Comparison of ENCODE assay signal across 10 cellular contexts in genomic region chr17:75338335-75338734, GRCh38. TPM values are rescaled to one million over a fixed set of nuclear protein-coding genes. Genes with fewer than 3 reads are reported as not detected.
DNase-seq lines count a peak whose midpoint lies in the region; ATAC-seq and TF ChIP-seq lines count a peak whose summit lies in the region.
"Had no signal": no experiment of that assay in that cellular context is flagged by ENCODE, and none has a peak within 500 bp of the region (broad histone marks: within the 10 kb centered on the region; RNA-seq: fewer than 3 reads in every experiment).

No MANE protein-coding gene starts in this region.

- POLR2A ChIA-PET in CD8-positive, alpha-beta memory T cell (lab: Charles Lee), result interaction anchor here (0.9 to 1.1 kb wide), 2 partner anchors 55 to 56 kb away, joined by 3 to 4 read pairs; no protein-coding TSS in a partner anchor
- POLR2A ChIA-PET in IMR-90 (lab: Charles Lee; ENCODE audit: unreplicated experiment), result interaction anchor here (0.6 kb wide), 1 partner anchor 15 kb away, joined by 17 read pairs; no protein-coding TSS in a partner anchor

- H4K91ac ChIP-seq in IMR-90 (ENCODE audit: insufficient read depth, low read depth, low read length), result no peak overlapping the region

- H4K20me1 ChIP-seq in IMR-90 (ENCODE audit: insufficient read depth, low read length), result peaks cover 66% of the 10 kb centered on the region
- H4K20me1 ChIP-seq in osteoblast (ENCODE audit: insufficient read depth, low read length), result peaks cover 53% of the 10 kb centered on the region

- no peak overlapping the region for H4K5ac ChIP-seq in IMR-90 (ENCODE audit: low read depth, low read length)

- peaks cover 65 to 84% (median 82%) of the 10 kb centered on the region in 3 donors for H3K4me1 Mint-ChIP-seq in CD8-positive, alpha-beta memory T cell
- peaks cover 74% of the 10 kb centered on the region for H3K4me1 Mint-ChIP-seq in activated T-helper 1 cell treated with anti-CD3 and anti-CD28 coated beads, Interleukin-12 subunit alpha, Interleukin-12 subunit beta, Interleukin-2, Interleukin-4 antibody, amounts not matched to agents 30 ng/mL and 10 ng/mL and 1 ng/mL, durations not matched to agents 14 hours and 24 hours and 36 hours (ENCODE audit: low read depth)

- H3K4me3 Mint-ChIP-seq in CD8-positive, alpha-beta memory T cell, result peak overlapping the region; percentile 40 to 78 (median 62)
- H3K4me3 Mint-ChIP-seq in activated T-helper 1 cell treated with anti-CD3 and anti-CD28 coated beads, Interleukin-12 subunit alpha, Interleukin-12 subunit beta, Interleukin-2, Interleukin-4 antibody, amounts not matched to agents 30 ng/mL and 10 ng/mL and 1 ng/mL, durations not matched to agents 14 hours and 24 hours and 36 hours, result peak overlapping the region; percentile 63

- H3K4me2 ChIP-seq in IMR-90 (ENCODE audit: low read depth, low read length) (peak overlapping the region; percentile 34; the same call in 1 of the 2 replicates), osteoblast (ENCODE audit: insufficient read depth, low read length) (peak overlapping the region; percentile 88)

- WGBS in IMR-90 (ENCODE audit: extremely low coverage in 2 of 2, insufficient read length in 1 of 2), 2 experiments, result no CpG with 5 or more reads among the region's 6 CpGs
- WGBS in esophagus muscularis mucosa, result 53% methylated on average over 6 of the region's 6 CpGs

- no peak overlapping the region for H3K18ac ChIP-seq in IMR-90 (ENCODE audit: low read depth, low read length)

- H2AFZ ChIP-seq in IMR-90 (replicated peaks; ENCODE audit: low read length, poor library complexity) (no peak overlapping the region), osteoblast (ENCODE audit: low read length) (no peak overlapping the region)

- no peaks in the 10 kb centered on the region for H3K36me3 ChIP-seq in CD8-positive, alpha-beta memory T cell (ENCODE audit: insufficient read depth, low read length)
- H3K36me3 ChIP-seq in IMR-90 (ENCODE audit: control insufficient read depth, insufficient read depth, low read length), result peaks cover 1% of the 10 kb centered on the region; the same call in 1 of the 2 replicates
- H3K36me3 ChIP-seq in osteoblast (ENCODE audit: insufficient read depth, low read length), result no peaks in the 10 kb centered on the region
- no peaks in the 10 kb centered on the region for H3K36me3 ChIP-seq in esophagus muscularis mucosa

- dilution Hi-C loops in IMR-90 (cut with HindIII; ENCODE audit: low sequenced_read_pairs, unreplicated experiment), result no loop called here

- H3K9ac ChIP-seq in IMR-90 (ENCODE audit: low read depth, low read length), result no peak overlapping the region

- no peak for TF ChIP-seq RAD21 in IMR-90 (IDR thresholded peaks at IDR 0.05; ENCODE audit: low read length)

- no peak overlapping the region for H3K56ac ChIP-seq in IMR-90 (ENCODE audit: extremely low read depth, insufficient read depth, low read length)

- intact Hi-C loops in IMR-90 (cut with micrococcal nuclease), result no loop called here
- intact Hi-C loops in activated T-helper 1 cell treated with anti-CD3 and anti-CD28 coated beads, Interleukin-12 subunit alpha, Interleukin-12 subunit beta, Interleukin-2, Interleukin-4 antibody, amounts not matched to agents 30 ng/mL and 10 ng/mL and 1 ng/mL, durations not matched to agents 14 hours and 24 hours and 36 hours (cut with micrococcal nuclease), result loop anchor here (1.0 to 5.0 kb wide), 4 partner anchors 9 to 66 kb away; partner anchors contain the start of gene GRB2
- intact Hi-C loops in esophagus muscularis mucosa (cut with DNase I), result no loop called here

- no peak for TF ChIP-seq EP300 in esophagus muscularis mucosa (IDR thresholded peaks at IDR 0.05)

- H3K27me3 ChIP-seq in CD8-positive, alpha-beta memory T cell (ENCODE audit: insufficient read depth, low read length, poor library complexity, severe bottlenecking), result no peaks in the 10 kb centered on the region
- H3K27me3 ChIP-seq in IMR-90 (ENCODE audit: control insufficient read depth, insufficient read depth, low read length) (no peaks in the 10 kb centered on the region), osteoblast (ENCODE audit: insufficient read depth, low read length) (no peaks in the 10 kb centered on the region), esophagus muscularis mucosa (no peaks in the 10 kb centered on the region)

- peak overlapping the region; percentile 45 to 92 (median 75) for H3K27ac Mint-ChIP-seq in CD8-positive, alpha-beta memory T cell
- peak overlapping the region; percentile 90 for H3K27ac Mint-ChIP-seq in activated T-helper 1 cell treated with anti-CD3 and anti-CD28 coated beads, Interleukin-12 subunit alpha, Interleukin-12 subunit beta, Interleukin-2, Interleukin-4 antibody, amounts not matched to agents 30 ng/mL and 10 ng/mL and 1 ng/mL, durations not matched to agents 14 hours and 24 hours and 36 hours

- H2AK9ac ChIP-seq in IMR-90 (replicated peaks; ENCODE audit: low read depth, low read length, poor library complexity), result no peak overlapping the region

- peaks cover 75% of the 10 kb centered on the region for H3K79me2 ChIP-seq in osteoblast (ENCODE audit: insufficient read depth, low read length)

- H3K14ac ChIP-seq in IMR-90 (replicated peaks; ENCODE audit: low read depth, low read length), result no peak overlapping the region

- no peak for TF ChIP-seq POLR2A in IMR-90 (IDR thresholded peaks at IDR 0.05; ENCODE audit: low read depth, low read length)
- no peak for TF ChIP-seq POLR2A in esophagus muscularis mucosa (IDR thresholded peaks at IDR 0.05; ENCODE audit: low read depth)

- no TSS peak for BruUV-seq in IMR-90 (replicated peaks; lab: Mats Ljungman, UMichigan)

- H3K36me3 Mint-ChIP-seq in CD8-positive, alpha-beta memory T cell, result peaks cover 0 to 6% (median 0%) of the 10 kb centered on the region in 3 donors
- peaks cover 8% of the 10 kb centered on the region for H3K36me3 Mint-ChIP-seq in activated T-helper 1 cell treated with anti-CD3 and anti-CD28 coated beads, Interleukin-12 subunit alpha, Interleukin-12 subunit beta, Interleukin-2, Interleukin-4 antibody, amounts not matched to agents 30 ng/mL and 10 ng/mL and 1 ng/mL, durations not matched to agents 14 hours and 24 hours and 36 hours (ENCODE audit: low read depth)

- no peaks in the 10 kb centered on the region for H3K9me3 ChIP-seq in CD8-positive, alpha-beta memory T cell (ENCODE audit: low read length)
- H3K9me3 ChIP-seq in IMR-90 (ENCODE audit: control insufficient read depth, insufficient read depth, low read length) (no peaks in the 10 kb centered on the region), osteoblast (ENCODE audit: low read depth, low read length) (no peaks in the 10 kb centered on the region), esophagus muscularis mucosa (no peaks in the 10 kb centered on the region)

- peak overlapping the region; percentile 5 for H3K4me3 ChIP-seq in CD8-positive, alpha-beta memory T cell (ENCODE audit: low read length)
- no peak overlapping the region for H3K4me3 ChIP-seq in IMR-90 (ENCODE audit: insufficient read depth, low read depth, low read length)
- peak overlapping the region; percentile 31 for H3K4me3 ChIP-seq in osteoblast (ENCODE audit: insufficient read depth, low read length)
- H3K4me3 ChIP-seq in esophagus muscularis mucosa, result no peak overlapping the region

- H3K9me3 Mint-ChIP-seq in CD8-positive, alpha-beta memory T cell, result no peaks in the 10 kb centered on the region
- no peaks in the 10 kb centered on the region for H3K9me3 Mint-ChIP-seq in activated T-helper 1 cell treated with anti-CD3 and anti-CD28 coated beads, Interleukin-12 subunit alpha, Interleukin-12 subunit beta, Interleukin-2, Interleukin-4 antibody, amounts not matched to agents 30 ng/mL and 10 ng/mL and 1 ng/mL, durations not matched to agents 14 hours and 24 hours and 36 hours

- H3K27me3 Mint-ChIP-seq in CD8-positive, alpha-beta memory T cell, result no peaks in the 10 kb centered on the region
- no peaks in the 10 kb centered on the region for H3K27me3 Mint-ChIP-seq in activated T-helper 1 cell treated with anti-CD3 and anti-CD28 coated beads, Interleukin-12 subunit alpha, Interleukin-12 subunit beta, Interleukin-2, Interleukin-4 antibody, amounts not matched to agents 30 ng/mL and 10 ng/mL and 1 ng/mL, durations not matched to agents 14 hours and 24 hours and 36 hours (ENCODE audit: insufficient read depth)

- in situ Hi-C loops in IMR-90 (cut with MboI; ENCODE audit: low sequenced_read_pairs), result no loop called here

- H2BK5ac ChIP-seq in IMR-90 (ENCODE audit: low read depth, low read length, poor library complexity, severe bottlenecking), result peak overlapping the region; percentile 76

- H2BK20ac ChIP-seq in IMR-90 (ENCODE audit: low read depth, low read length), result no peak overlapping the region

- H2BK15ac ChIP-seq in IMR-90 (ENCODE audit: low read depth, low read length), result no peak overlapping the region

- H4K8ac ChIP-seq in IMR-90 (ENCODE audit: low read depth in 2 of 2, low read length in 2 of 2), result 0 out of 4 replicates have a peak overlapping the region, but pooled peaks of 1 of the 2 experiments have one; percentile 52

- DNase-seq in CD8-positive, alpha-beta memory T cell, result peak in 1 of 5 donors; percentile 48
- DNase-seq in IMR-90 (peak; percentile 65), osteoblast (ENCODE audit: insufficient read length, low spot score, missing footprints) (peak; percentile 93), medulla oblongata (ENCODE audit: extremely low spot score) (no peak), OCI-M2 (lab: John Stamatoyannopoulos, UW; ENCODE audit: unreplicated experiment) (no peak), esophagus muscularis mucosa (ENCODE audit: extremely low spot score) (no peak)
- no peak for DNase-seq in activated T-helper 1 cell treated with anti-CD3 and anti-CD28 coated beads, Interleukin-12 subunit alpha, Interleukin-12 subunit beta, Interleukin-2, Interleukin-4 antibody, amounts not matched to agents 30 ng/mL and 10 ng/mL and 1 ng/mL, durations not matched to agents 14 hours and 24 hours and 36 hours (ENCODE audit: low spot score)
- DNase-seq: GOT3, NCI-H69 had no signal

- CTCF ChIA-PET in CD8-positive, alpha-beta memory T cell (lab: Charles Lee), result interaction anchor here (0.9 to 2.7 kb wide), 8 partner anchors 12 to 416 kb away, joined by 3 to 16 read pairs (median 4); partner anchors contain the start of genes GRB2, MIF4GD and SLC25A19
- CTCF ChIA-PET in IMR-90 (lab: Yijun Ruan, JAX), result no interaction called here

- peaks cover 43 to 75% of the 10 kb centered on the region in 2 experiments for H3K79me1 ChIP-seq in IMR-90 (ENCODE audit: low read depth in 1 of 2, low read length in 2 of 2)

- H3K27ac ChIP-seq in CD8-positive, alpha-beta memory T cell (ENCODE audit: low read depth, low read length), result peak overlapping the region; percentile 19
- H3K27ac ChIP-seq in IMR-90 (ENCODE audit: insufficient read depth, low read length), result peak overlapping the region; percentile 20; the same call in 1 of the 2 replicates
- peak overlapping the region; percentile 42 for H3K27ac ChIP-seq in osteoblast (ENCODE audit: low read depth, low read length)
- no peak overlapping the region for H3K27ac ChIP-seq in esophagus muscularis mucosa (replicated peaks in 1 of 4)

- H2AK5ac ChIP-seq in IMR-90 (ENCODE audit: low read depth, low read length), result no peak overlapping the region

- TF ChIP-seq CTCF in IMR-90 (conservative IDR thresholded peaks at IDR 0.05; ENCODE audit: low read depth, low read length), result no peak
- TF ChIP-seq CTCF in osteoblast (IDR thresholded peaks at IDR 0.05; ENCODE audit: extremely low read depth, low read depth, low read length), result no peak
- no peak for TF ChIP-seq CTCF in esophagus muscularis mucosa (IDR thresholded peaks at IDR 0.05)

- H3K23ac ChIP-seq in IMR-90 (ENCODE audit: low read depth, low read length), result peak overlapping the region; percentile 68; the same call in 1 of the 2 replicates

- peaks cover 76% of the 10 kb centered on the region for H3K4me1 ChIP-seq in CD8-positive, alpha-beta memory T cell (ENCODE audit: insufficient read depth, low read length)
- no peaks in the 10 kb centered on the region; the same call in 1 of the 2 replicates for H3K4me1 ChIP-seq in IMR-90 (ENCODE audit: control insufficient read depth, insufficient read depth, low read length)
- peaks cover 22% of the 10 kb centered on the region for H3K4me1 ChIP-seq in osteoblast (ENCODE audit: insufficient read depth, low read length)
- peaks cover 3 to 42% (median 36%) of the 10 kb centered on the region in 4 donors for H3K4me1 ChIP-seq in esophagus muscularis mucosa

- H3K9me1 ChIP-seq in IMR-90 (ENCODE audit: insufficient read depth, low read length), result peaks cover 11% of the 10 kb centered on the region

- no peak overlapping the region for H3K4ac ChIP-seq in IMR-90 (ENCODE audit: low read depth, low read length)

- ATAC-seq in IMR-90 (ENCODE audit: low read depth) (peak; percentile 83), HG02678 (IDR thresholded peaks at IDR 0.05; ENCODE audit: unreplicated experiment) (no peak)

- H2BK120ac ChIP-seq in IMR-90 (ENCODE audit: low read depth, low read length), result no peak overlapping the region

RNA-seq across cellular contexts. Expression of gene SLC25A19, which starts 49.1 kb away (rescaled TPM):
- 100 to 1,000 TPM; 119 to 126 TPM for total RNA-seq in CD8-positive, alpha-beta memory T cell
- polyA plus RNA-seq in CD8-positive, alpha-beta memory T cell, result 15.5 TPM
- total RNA-seq in IMR-90 (2012; rRNA removed) (8.3 and 9.1 TPM in 2 replicates), osteoblast (4.7 and 7.1 TPM in 2 replicates), esophagus muscularis mucosa (10 to 100 TPM in 3 of 4 donors, 1 to 10 TPM in 1; 9.6 to 17.5 (median 15.2) TPM)
- 9.2 and 10.1 TPM in 2 replicates for polyA plus RNA-seq in IMR-90 (2012; rRNA removed)
- polyA plus RNA-seq in IMR-90 (2012; cell fraction: cytosol; rRNA removed), result 6.8 and 8.2 TPM in 2 replicates
- polyA plus RNA-seq in IMR-90 (2012; cell fraction: nucleus; rRNA removed; ENCODE audit: low replicate concordance), result 7.1 and 9.9 TPM in 2 replicates
- 119 and 126 TPM in 2 replicates for total RNA-seq in activated T-helper 1 cell treated with anti-CD3 and anti-CD28 coated beads, Interleukin-12 subunit alpha, Interleukin-12 subunit beta, Interleukin-2, Interleukin-4 antibody, amounts not matched to agents 30 ng/mL and 10 ng/mL and 1 ng/mL, durations not matched to agents 14 hours and 24 hours and 36 hours

Comparison
In these comparisons a context has a peak if more than half of its experiments do, and no peak if none do; other contexts are left out.
1. DNase-seq: peak in IMR-90 (single experiment) and osteoblast (single experiment); none in activated T-helper 1 cell treated with anti-CD3 and anti-CD28 coated beads, Interleukin-12 subunit alpha, Interleukin-12 subunit beta, Interleukin-2, Interleukin-4 antibody, amounts not matched to agents 30 ng/mL and 10 ng/mL and 1 ng/mL, durations not matched to agents 14 hours and 24 hours and 36 hours (single experiment), medulla oblongata (single experiment), OCI-M2 (single experiment) and esophagus muscularis mucosa (single experiment).
2. H3K27ac ChIP-seq: peak in CD8-positive, alpha-beta memory T cell (single experiment), IMR-90 (single experiment) and osteoblast (single experiment); none in esophagus muscularis mucosa (0 of 4).
3. H3K4me3 ChIP-seq: peak in CD8-positive, alpha-beta memory T cell (single experiment) and osteoblast (single experiment); none in IMR-90 (single experiment) and esophagus muscularis mucosa (0 of 4).